In the genomic region with DNA sequence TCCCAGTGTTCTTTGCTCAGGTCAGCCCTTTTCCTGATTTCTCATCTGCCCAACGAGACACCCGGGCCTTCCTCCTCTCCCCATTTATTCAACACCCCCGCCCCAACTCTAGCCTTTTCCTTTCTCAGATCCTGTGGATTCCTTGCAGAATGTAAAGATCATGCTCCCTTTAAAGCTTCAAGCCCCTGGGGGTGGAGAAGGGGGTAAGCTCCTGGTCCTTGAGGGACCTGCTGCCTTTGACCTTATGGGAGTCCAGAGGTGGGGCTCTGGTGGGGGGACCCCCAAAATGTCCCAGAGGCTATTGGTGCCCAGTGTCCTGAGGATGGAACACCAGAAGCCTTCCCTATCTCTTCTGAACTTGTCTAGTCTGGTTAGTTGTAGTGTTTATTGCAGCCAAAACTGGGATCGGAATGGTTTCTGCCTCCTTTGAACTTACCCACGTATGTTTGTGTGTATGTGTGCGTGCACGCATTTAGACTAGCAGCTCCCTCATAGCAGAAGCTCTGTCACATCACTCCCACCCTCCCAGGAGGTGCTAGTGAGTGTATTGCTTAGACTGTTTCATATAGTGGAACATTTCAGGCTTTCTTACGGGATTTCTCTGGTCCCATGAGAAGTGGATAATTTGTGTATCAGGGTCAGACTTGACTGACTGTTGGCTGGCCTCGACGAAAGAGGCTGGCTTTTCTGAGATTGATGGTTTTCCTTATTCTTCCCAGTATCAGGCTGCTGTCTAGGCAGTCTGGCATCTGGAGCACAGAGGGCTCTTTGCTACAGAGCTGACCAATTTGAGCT, we compare ENCODE assay signal across 8 cellular contexts. TPM values are rescaled to one million over a fixed set of nuclear protein-coding genes. Genes with fewer than 3 reads are reported as not detected.
DNase-seq lines count a peak whose midpoint lies in the region; ATAC-seq and TF ChIP-seq lines count a peak whose summit lies in the region.

No MANE protein-coding gene starts in this region.

- H4K8ac ChIP-seq in mesendoderm (ENCODE audit: low read depth, low read length) = no peak overlapping the region

- peak overlapping the region; percentile 2 for H3K9ac ChIP-seq in mesendoderm (ENCODE audit: low read length)

- peak overlapping the region; percentile 76 for H3K4me3 ChIP-seq in LNCaP clone FGC (ENCODE audit: low read depth, low read length)
- no peak overlapping the region for H3K4me3 ChIP-seq in mesendoderm (ENCODE audit: low read length)

- H3K36me3 Mint-ChIP-seq in MCF 10A (ENCODE audit: insufficient read depth, unreplicated experiment) = peaks cover 7% of the 10 kb centered on the region

- WGBS in mesendoderm (ENCODE audit: extremely low coverage, insufficient coverage, low lambda C conversion rate) = no CpG with 5 or more reads among the region's 10 CpGs

- H2BK15ac ChIP-seq in mesendoderm (replicated peaks; ENCODE audit: low read depth) = no peak overlapping the region

- peak overlapping the region; percentile 0 for H3K4me2 ChIP-seq in mesendoderm (ENCODE audit: low read length)

- POLR2A ChIA-PET in MCF 10A (lab: Yijun Ruan, JAX) = interaction anchor here (0.9 to 4.5 kb wide), 14 partner anchors 9 to 253 kb away, joined by 3 to 31 read pairs (median 8); partner anchors contain the start of genes FAM114A2 and MFAP3

- peak overlapping the region; percentile 29 for H3K56ac ChIP-seq in mesendoderm (ENCODE audit: low read length)

- no peak overlapping the region for H2AK5ac ChIP-seq in mesendoderm (ENCODE audit: low read length)

- H3K4me1 ChIP-seq in mesendoderm (ENCODE audit: control insufficient read depth, low read depth, low read length) = peaks cover 19% of the 10 kb centered on the region

- H2BK120ac ChIP-seq in mesendoderm (ENCODE audit: low read depth, low read length) = no peak overlapping the region

- ATAC-seq in GM18498 (IDR thresholded peaks at IDR 0.05; ENCODE audit: unreplicated experiment) (no peak), HG03039 (IDR thresholded peaks at IDR 0.05; ENCODE audit: unreplicated experiment) (no peak), GM18861 (IDR thresholded peaks at IDR 0.05; ENCODE audit: unreplicated experiment) (no peak)

- TF ChIP-seq CTCF in LNCaP clone FGC (IDR thresholded peaks at IDR 0.05; ENCODE audit: control insufficient read depth, extremely low read depth, insufficient read depth) (no peak), MCF 10A (IDR thresholded peaks at IDR 0.05; ENCODE audit: unreplicated experiment) (no peak)

- CTCF ChIA-PET in MCF 10A (lab: Yijun Ruan, JAX) = interaction anchor here (0.7 to 14.2 kb wide), 22 partner anchors 13 to 257 kb away, joined by 3 to 198 read pairs (median 4); no protein-coding TSS in a partner anchor

- H2BK5ac ChIP-seq in mesendoderm (ENCODE audit: low read length) = no peak overlapping the region

- DNase-seq in AG20443 (ENCODE audit: low spot score) (peak; percentile 31), LNCaP clone FGC (ENCODE audit: low read depth) (no peak), MCF 10A (ENCODE audit: unreplicated experiment) (no peak), mesendoderm (no peak), NCI-H510A treated with DMSO at 0.1 percent for 48 hours (lab: John Stamatoyannopoulos, UW) (no peak)

- H3K4me1 Mint-ChIP-seq in MCF 10A (ENCODE audit: insufficient read depth, unreplicated experiment) = peaks cover 44% of the 10 kb centered on the region

- no peak overlapping the region for H4K5ac ChIP-seq in mesendoderm (ENCODE audit: low read length)

- H3K4me3 Mint-ChIP-seq in MCF 10A (ENCODE audit: unreplicated experiment) = peak overlapping the region; percentile 81

- no peak overlapping the region for H3K23ac ChIP-seq in mesendoderm (ENCODE audit: low read length)

- H3K27ac ChIP-seq in mesendoderm (ENCODE audit: low read depth, low read length) = no peak overlapping the region

- H3K18ac ChIP-seq in mesendoderm (ENCODE audit: low read length) = peak overlapping the region; percentile 6

- peaks cover 6% of the 10 kb centered on the region for H3K27me3 ChIP-seq in mesendoderm (ENCODE audit: insufficient read depth, low read length, poor library complexity)

- no TSS peak for BruUV-seq in MCF 10A (replicated peaks; lab: Mats Ljungman, UMichigan)

- H3K79me2 ChIP-seq in mesendoderm (ENCODE audit: control insufficient read depth, insufficient read depth, low read length) = peaks cover 7% of the 10 kb centered on the region

- H3K9me3 Mint-ChIP-seq in MCF 10A (ENCODE audit: unreplicated experiment) = no peaks in the 10 kb centered on the region

- intact Hi-C loops in MCF 10A (cut with micrococcal nuclease) = loop anchor here (5.0 kb wide), 1 partner anchor 96 kb away; no protein-coding TSS in a partner anchor

- no peaks in the 10 kb centered on the region for H3K36me3 ChIP-seq in mesendoderm (ENCODE audit: control insufficient read depth, insufficient read depth, low read length)

- H3K27me3 Mint-ChIP-seq in MCF 10A (ENCODE audit: insufficient read depth, unreplicated experiment) = no peaks in the 10 kb centered on the region

- peaks cover 11% of the 10 kb centered on the region for H3K79me1 ChIP-seq in mesendoderm (ENCODE audit: low read length)

- peak overlapping the region; percentile 18 for H3K4ac ChIP-seq in mesendoderm (ENCODE audit: low read depth, low read length)

- peak overlapping the region; percentile 88 for H3K27ac Mint-ChIP-seq in MCF 10A (ENCODE audit: low read depth, unreplicated experiment)

RNA-seq across cellular contexts. Expression of gene GALNT10, which starts 1.1 kb away (rescaled TPM):
- 46.8 and 57.4 TPM in 2 replicates for total RNA-seq in MCF 10A (2022)
- 23.1 TPM for polyA plus RNA-seq in mesendoderm (2013, experiment 1 of 2)
- 22.1 TPM for polyA plus RNA-seq in mesendoderm (2013, experiment 2 of 2)
